ENCODE assay signal across 13 cellular contexts in the genomic region with DNA sequence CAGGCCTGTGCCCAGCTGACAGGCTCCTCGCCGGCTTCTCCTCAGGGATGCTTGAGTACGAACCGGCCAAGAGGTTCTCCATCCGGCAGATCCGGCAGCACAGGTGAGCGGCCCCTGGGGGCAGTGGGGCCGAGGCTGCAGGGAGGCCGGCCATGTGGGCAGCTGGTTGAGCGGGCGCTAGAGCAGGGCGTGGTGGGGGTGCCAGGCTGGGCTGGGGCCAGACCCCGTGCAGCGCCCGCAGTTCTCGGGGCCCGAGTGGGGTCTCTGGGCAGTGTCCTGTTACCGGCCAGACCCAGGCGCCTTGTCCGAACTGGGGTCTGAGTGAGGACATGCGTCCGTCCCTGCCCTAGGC.
"Had no signal": no experiment of that assay in that cellular context is flagged by ENCODE, and none has a peak within 500 bp of the region (broad histone marks: within the 10 kb centered on the region; RNA-seq: fewer than 3 reads in every experiment).

No MANE protein-coding gene starts in this region.

- DNase-seq: activated CD4-positive, alpha-beta T cell treated with anti-CD3 and anti-CD28 coated beads for 48 hours; activated naive CD4-positive, alpha-beta T cell treated with Interleukin-2 at 50 U/mL for 16 hours; spleen; stimulated activated CD4-positive, alpha-beta T cell treated with anti-CD3 and anti-CD28 coated beads, Interleukin-2, amount 100 ng/mL, for 24 hours; stimulated activated naive B cell treated with anti-CD40 and anti-IgM and Interleukin-4, amounts not matched to agents 10 μg/mL and 1 μg/mL and 100 μg/mL, for 72 hours; T-cell; upper lobe of right lung had no signal

- H3K27ac Mint-ChIP-seq: dendritic cell treated with granulocyte-macrophage colony-stimulating factor and Interleukin-4, amounts not matched to agents 40 ng/mL and 50 ng/mL, for 4 days; memory B cell; nephron progenitor cell; T-cell; WTC11 had no signal

- H3K27me3 Mint-ChIP-seq: central memory CD8-positive, alpha-beta T cell; dendritic cell treated with granulocyte-macrophage colony-stimulating factor and Interleukin-4, amounts not matched to agents 40 ng/mL and 50 ng/mL, for 4 days; memory B cell; stimulated activated naive B cell treated with anti-CD40 and anti-IgM and Interleukin-4, amounts not matched to agents 10 μg/mL and 1 μg/mL and 100 μg/mL, for 72 hours; T-cell had no signal

- H3K9me3 Mint-ChIP-seq: central memory CD8-positive, alpha-beta T cell; dendritic cell treated with granulocyte-macrophage colony-stimulating factor and Interleukin-4, amounts not matched to agents 40 ng/mL and 50 ng/mL, for 4 days; memory B cell; nephron progenitor cell; stimulated activated naive B cell treated with anti-CD40 and anti-IgM and Interleukin-4, amounts not matched to agents 10 μg/mL and 1 μg/mL and 100 μg/mL, for 72 hours; T-cell; WTC11 had no signal

- H3K27ac ChIP-seq: SK-N-MC, upper lobe of right lung had no signal

- H3K36me3 Mint-ChIP-seq: memory B cell, T-cell had no signal

- H3K9me3 ChIP-seq: spleen, upper lobe of right lung had no signal

- H3K4me3 ChIP-seq: SK-N-MC, spleen, upper lobe of right lung had no signal

- H3K27me3 ChIP-seq: spleen, upper lobe of right lung had no signal

- ATAC-seq: T-cell had no signal

- H3K4me1 Mint-ChIP-seq: central memory CD8-positive, alpha-beta T cell; memory B cell had no signal

- H3K4me3 Mint-ChIP-seq: central memory CD8-positive, alpha-beta T cell; dendritic cell treated with granulocyte-macrophage colony-stimulating factor and Interleukin-4, amounts not matched to agents 40 ng/mL and 50 ng/mL, for 4 days; memory B cell; nephron progenitor cell; stimulated activated naive B cell treated with anti-CD40 and anti-IgM and Interleukin-4, amounts not matched to agents 10 μg/mL and 1 μg/mL and 100 μg/mL, for 72 hours; T-cell; WTC11 had no signal
